1 cellular context compared by ENCODE assay signal in the genomic region with DNA sequence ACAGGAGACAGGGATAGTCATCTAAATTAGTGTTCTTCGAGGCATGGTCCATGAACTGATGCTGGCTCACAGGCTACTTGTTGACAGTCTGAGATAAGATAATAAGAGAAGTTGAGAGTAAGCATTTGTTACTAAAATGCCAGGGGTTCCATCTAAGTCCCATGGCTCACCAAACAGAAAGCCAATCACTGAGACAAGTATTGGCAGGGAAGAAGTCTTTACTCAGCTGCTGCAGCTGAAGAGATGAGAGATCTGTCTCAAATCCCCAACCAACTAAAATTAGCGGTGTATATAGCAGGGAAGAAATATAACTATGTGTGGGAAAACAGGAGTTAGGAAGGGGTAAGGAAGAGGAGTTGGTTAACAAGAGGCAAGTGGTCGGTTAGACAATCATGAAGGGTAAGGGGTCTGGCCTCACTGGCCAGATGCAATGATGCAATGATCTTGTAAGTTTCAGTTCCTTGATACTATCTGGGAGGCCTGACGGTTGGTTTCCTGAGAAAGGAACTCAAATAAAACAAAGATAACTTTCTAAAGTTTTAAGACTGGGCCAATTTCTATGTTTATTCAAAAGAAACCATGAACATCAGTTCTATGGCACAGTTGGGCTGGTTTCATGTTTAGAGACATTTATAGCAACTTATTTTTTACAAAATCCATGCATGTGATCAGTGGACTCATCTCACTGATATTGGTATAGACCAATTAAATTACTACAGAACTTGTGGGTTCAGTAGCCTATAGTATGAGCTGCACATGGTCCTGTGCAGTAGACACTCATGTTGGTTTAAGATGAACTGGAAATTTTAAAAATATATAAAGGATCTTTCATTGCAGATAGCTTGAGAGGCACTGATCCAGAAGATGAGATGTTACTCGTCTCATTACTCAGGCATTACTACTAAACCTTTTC.
TF ChIP-seq lines count a peak whose summit lies in the region.

No MANE protein-coding gene starts in this region.

TF ChIP-seq in K562, 482 proteins besides CTCF, POLR2A, EP300 and RAD21 (continued from another document):
- TF ChIP-seq, protein P1, sequence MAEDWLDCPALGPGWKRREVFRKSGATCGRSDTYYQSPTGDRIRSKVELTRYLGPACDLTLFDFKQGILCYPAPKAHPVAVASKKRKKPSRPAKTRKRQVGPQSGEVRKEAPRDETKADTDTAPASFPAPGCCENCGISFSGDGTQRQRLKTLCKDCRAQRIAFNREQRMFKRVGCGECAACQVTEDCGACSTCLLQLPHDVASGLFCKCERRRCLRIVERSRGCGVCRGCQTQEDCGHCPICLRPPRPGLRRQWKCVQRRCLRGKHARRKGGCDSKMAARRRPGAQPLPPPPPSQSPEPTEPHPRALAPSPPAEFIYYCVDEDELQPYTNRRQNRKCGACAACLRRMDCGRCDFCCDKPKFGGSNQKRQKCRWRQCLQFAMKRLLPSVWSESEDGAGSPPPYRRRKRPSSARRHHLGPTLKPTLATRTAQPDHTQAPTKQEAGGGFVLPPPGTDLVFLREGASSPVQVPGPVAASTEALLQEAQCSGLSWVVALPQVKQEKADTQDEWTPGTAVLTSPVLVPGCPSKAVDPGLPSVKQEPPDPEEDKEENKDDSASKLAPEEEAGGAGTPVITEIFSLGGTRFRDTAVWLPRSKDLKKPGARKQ (CRISPR knock-in tag; IDR thresholded peaks at IDR 0.05): no peak
- no peak for TF ChIP-seq MED1 (CRISPR knock-in tag; IDR thresholded peaks at IDR 0.05; ENCODE audit: borderline replicate concordance)
- 0 out of 2 replicates have a peak, but pooled peaks have one; percentile 50 for TF ChIP-seq ZNF76 (CRISPR knock-in tag; IDR thresholded peaks at IDR 0.05; ENCODE audit: borderline replicate concordance)
- no peak for TF ChIP-seq NFE2L1 (tag; IDR thresholded peaks at IDR 0.05; ENCODE audit: borderline replicate concordance, low read depth)
- TF ChIP-seq CREB1 (IDR thresholded peaks at IDR 0.05): no peak
- TF ChIP-seq CREB1 (CRISPR knock-in tag; IDR thresholded peaks at IDR 0.05): no peak
- no peak for TF ChIP-seq YY1 (IDR thresholded peaks at IDR 0.05; ENCODE audit: borderline replicate concordance in 1 of 3, control insufficient read depth in 1 of 3, extremely low read depth in 1 of 3, insufficient read depth in 3 of 3, insufficient read length in 1 of 3, insufficient replicate concordance in 2 of 3, low read depth in 1 of 3, low read length in 2 of 3)
- no peak for TF ChIP-seq ZBTB1 (CRISPR knock-in tag; IDR thresholded peaks at IDR 0.05; ENCODE audit: borderline replicate concordance, low read depth)
- TF ChIP-seq XRCC5 (IDR thresholded peaks at IDR 0.05; ENCODE audit: low read depth, low read length): no peak
- TF ChIP-seq COPS2 (conservative IDR thresholded peaks at IDR 0.05): no peak
- TF ChIP-seq TAF1 (IDR thresholded peaks at IDR 0.05; ENCODE audit: control insufficient read depth, extremely low read depth, insufficient read depth, low read length, severe bottlenecking): no peak
- TF ChIP-seq ZNF79 (CRISPR knock-in tag; IDR thresholded peaks at IDR 0.05; ENCODE audit: low read depth): no peak
- TF ChIP-seq, protein P2, sequence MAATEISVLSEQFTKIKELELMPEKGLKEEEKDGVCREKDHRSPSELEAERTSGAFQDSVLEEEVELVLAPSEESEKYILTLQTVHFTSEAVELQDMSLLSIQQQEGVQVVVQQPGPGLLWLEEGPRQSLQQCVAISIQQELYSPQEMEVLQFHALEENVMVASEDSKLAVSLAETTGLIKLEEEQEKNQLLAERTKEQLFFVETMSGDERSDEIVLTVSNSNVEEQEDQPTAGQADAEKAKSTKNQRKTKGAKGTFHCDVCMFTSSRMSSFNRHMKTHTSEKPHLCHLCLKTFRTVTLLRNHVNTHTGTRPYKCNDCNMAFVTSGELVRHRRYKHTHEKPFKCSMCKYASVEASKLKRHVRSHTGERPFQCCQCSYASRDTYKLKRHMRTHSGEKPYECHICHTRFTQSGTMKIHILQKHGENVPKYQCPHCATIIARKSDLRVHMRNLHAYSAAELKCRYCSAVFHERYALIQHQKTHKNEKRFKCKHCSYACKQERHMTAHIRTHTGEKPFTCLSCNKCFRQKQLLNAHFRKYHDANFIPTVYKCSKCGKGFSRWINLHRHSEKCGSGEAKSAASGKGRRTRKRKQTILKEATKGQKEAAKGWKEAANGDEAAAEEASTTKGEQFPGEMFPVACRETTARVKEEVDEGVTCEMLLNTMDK (IDR thresholded peaks at IDR 0.05; ENCODE audit: borderline replicate concordance, insufficient read depth, low read depth, low read length, poor library complexity, severe bottlenecking): no peak
- TF ChIP-seq ZC3H11A (IDR thresholded peaks at IDR 0.05; ENCODE audit: low read depth, low read length): no peak
- no peak for TF ChIP-seq TEAD4 (IDR thresholded peaks at IDR 0.05; ENCODE audit: low read length)
- TF ChIP-seq TEAD4 (CRISPR knock-in tag; IDR thresholded peaks at IDR 0.05; ENCODE audit: borderline replicate concordance): no peak
- no peak for TF ChIP-seq CCNT2 (IDR thresholded peaks at IDR 0.05; ENCODE audit: borderline replicate concordance, extremely low read depth, insufficient read length, low read depth, low read length)
- TF ChIP-seq MYC (IDR thresholded peaks at IDR 0.05; ENCODE audit: low read depth, low read length): peak; percentile 40
- TF ChIP-seq MYC (CRISPR knock-in tag; IDR thresholded peaks at IDR 0.05; ENCODE audit: borderline replicate concordance, low read depth): no peak
- TF ChIP-seq, protein P3, sequence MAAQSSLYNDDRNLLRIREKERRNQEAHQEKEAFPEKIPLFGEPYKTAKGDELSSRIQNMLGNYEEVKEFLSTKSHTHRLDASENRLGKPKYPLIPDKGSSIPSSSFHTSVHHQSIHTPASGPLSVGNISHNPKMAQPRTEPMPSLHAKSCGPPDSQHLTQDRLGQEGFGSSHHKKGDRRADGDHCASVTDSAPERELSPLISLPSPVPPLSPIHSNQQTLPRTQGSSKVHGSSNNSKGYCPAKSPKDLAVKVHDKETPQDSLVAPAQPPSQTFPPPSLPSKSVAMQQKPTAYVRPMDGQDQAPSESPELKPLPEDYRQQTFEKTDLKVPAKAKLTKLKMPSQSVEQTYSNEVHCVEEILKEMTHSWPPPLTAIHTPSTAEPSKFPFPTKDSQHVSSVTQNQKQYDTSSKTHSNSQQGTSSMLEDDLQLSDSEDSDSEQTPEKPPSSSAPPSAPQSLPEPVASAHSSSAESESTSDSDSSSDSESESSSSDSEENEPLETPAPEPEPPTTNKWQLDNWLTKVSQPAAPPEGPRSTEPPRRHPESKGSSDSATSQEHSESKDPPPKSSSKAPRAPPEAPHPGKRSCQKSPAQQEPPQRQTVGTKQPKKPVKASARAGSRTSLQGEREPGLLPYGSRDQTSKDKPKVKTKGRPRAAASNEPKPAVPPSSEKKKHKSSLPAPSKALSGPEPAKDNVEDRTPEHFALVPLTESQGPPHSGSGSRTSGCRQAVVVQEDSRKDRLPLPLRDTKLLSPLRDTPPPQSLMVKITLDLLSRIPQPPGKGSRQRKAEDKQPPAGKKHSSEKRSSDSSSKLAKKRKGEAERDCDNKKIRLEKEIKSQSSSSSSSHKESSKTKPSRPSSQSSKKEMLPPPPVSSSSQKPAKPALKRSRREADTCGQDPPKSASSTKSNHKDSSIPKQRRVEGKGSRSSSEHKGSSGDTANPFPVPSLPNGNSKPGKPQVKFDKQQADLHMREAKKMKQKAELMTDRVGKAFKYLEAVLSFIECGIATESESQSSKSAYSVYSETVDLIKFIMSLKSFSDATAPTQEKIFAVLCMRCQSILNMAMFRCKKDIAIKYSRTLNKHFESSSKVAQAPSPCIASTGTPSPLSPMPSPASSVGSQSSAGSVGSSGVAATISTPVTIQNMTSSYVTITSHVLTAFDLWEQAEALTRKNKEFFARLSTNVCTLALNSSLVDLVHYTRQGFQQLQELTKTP (IDR thresholded peaks at IDR 0.05; ENCODE audit: low read depth in 1 of 2, partially characterized antibody in 2 of 2): no peak
- no peak for TF ChIP-seq HSF4 (CRISPR knock-in tag; IDR thresholded peaks at IDR 0.05; ENCODE audit: borderline replicate concordance)
- TF ChIP-seq ZNF140 (CRISPR knock-in tag; IDR thresholded peaks at IDR 0.05): no peak
- no peak for TF ChIP-seq PHF20 (IDR thresholded peaks at IDR 0.05; ENCODE audit: partially characterized antibody)
- no peak for TF ChIP-seq RBM15 (IDR thresholded peaks at IDR 0.05; ENCODE audit: insufficient read depth, low read length)
- no peak; the same call in 1 of the 2 replicates for TF ChIP-seq C11orf30 (IDR thresholded peaks at IDR 0.05; ENCODE audit: low read depth)
- TF ChIP-seq, protein P4, sequence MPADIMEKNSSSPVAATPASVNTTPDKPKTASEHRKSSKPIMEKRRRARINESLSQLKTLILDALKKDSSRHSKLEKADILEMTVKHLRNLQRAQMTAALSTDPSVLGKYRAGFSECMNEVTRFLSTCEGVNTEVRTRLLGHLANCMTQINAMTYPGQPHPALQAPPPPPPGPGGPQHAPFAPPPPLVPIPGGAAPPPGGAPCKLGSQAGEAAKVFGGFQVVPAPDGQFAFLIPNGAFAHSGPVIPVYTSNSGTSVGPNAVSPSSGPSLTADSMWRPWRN (IDR thresholded peaks at IDR 0.05; ENCODE audit: low read depth): no peak
- TF ChIP-seq, protein P5, sequence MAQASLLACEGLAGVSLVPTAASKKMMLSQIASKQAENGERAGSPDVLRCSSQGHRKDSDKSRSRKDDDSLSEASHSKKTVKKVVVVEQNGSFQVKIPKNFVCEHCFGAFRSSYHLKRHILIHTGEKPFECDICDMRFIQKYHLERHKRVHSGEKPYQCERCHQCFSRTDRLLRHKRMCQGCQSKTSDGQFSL (CRISPR knock-in tag; IDR thresholded peaks at IDR 0.05): no peak
- TF ChIP-seq, protein P5 (tag; IDR thresholded peaks at IDR 0.05): no peak
- TF ChIP-seq CBX2 (IDR thresholded peaks at IDR 0.05; ENCODE audit: insufficient read depth, low read length, poor library complexity, severe bottlenecking): no peak
